In the genomic region with DNA sequence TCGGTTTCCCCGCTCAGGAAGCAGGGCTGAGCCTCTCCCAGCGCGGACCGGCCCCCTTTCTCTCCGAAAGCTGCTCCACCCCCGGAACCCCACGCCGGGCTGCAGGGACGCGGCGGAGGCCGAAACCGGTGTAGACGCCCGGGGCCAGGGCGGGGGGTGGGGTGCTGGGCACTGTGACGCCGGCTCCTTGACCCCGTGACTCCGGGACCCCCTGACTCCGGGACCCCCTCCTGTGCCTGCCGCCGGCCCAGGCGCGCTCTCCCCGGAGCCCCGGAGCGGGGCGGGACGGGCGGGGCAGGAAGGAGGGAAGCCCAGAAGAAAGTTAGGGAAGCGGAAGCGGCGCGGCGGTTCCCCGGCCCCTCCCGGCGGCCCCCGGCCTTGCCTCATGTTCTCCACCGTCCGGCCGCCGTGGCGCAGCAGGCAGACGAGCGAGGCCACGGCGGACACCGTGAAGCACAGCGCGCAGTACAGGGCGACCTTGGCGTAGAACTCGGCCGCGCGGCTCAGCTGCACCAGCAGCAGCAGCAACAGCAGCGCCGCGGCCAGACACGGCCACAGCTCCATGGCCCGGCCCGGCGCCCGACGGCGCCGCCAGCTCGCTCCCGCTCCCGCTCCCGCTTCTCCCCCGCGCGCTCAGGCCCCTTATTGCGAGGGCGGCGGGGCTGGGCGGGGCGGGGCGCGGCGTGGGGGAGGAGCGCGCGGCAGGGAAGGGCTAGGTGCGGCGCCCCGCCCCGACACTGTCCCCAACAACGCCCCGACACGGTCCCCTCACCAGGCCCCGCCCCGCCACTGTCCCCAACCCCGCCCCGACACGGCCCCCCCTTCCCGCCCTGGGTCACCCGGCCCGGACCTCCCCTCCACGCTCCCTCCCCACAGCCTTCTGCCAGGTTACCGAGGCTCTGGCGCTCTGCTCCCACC, we compare ENCODE assay signal across 8 cellular contexts. TPM values are rescaled to one million over a fixed set of nuclear protein-coding genes. Genes with fewer than 3 reads are reported as not detected.
DNase-seq lines count a peak whose midpoint lies in the region; ATAC-seq, FAIRE-seq and TF ChIP-seq lines count a peak whose summit lies in the region.

A gene (minus strand): TSS at position 664 of the 918 bp plus-strand sequence. CDS start 100 bp downstream, at position 564.

- no peaks in the 10 kb centered on the region for H3K9me3 ChIP-seq in WERI-Rb-1 (ENCODE audit: severe bottlenecking)

- H3K36me3 ChIP-seq in WERI-Rb-1 (peaks cover 3% of the 10 kb centered on the region), bronchial epithelial cell (ENCODE audit: control insufficient read depth, insufficient read depth, low read length) (peaks cover 4% of the 10 kb centered on the region), kidney epithelial cell (ENCODE audit: control insufficient read depth, insufficient read depth, low read length) (peaks cover 1% of the 10 kb centered on the region)

- H3K27ac ChIP-seq in WERI-Rb-1 = peak within 1 kb of the TSS; percentile 92

- DNase-seq in D721Med (ENCODE audit: insufficient read length, low spot score) (peak; percentile 99), NCI-H1105 (lab: John Stamatoyannopoulos, UW) (peak; percentile 38), WERI-Rb-1 (peak; percentile 89), bronchial epithelial cell (ENCODE audit: low read depth) (no peak), kidney epithelial cell (ENCODE audit: low read depth) (no peak), NCI-H187 treated with DMSO at 0.1 percent for 48 hours (lab: John Stamatoyannopoulos, UW) (no peak)
- DNase-seq in stimulated activated CD4-positive, alpha-beta T cell treated with anti-CD3 and anti-CD28 coated beads, Interleukin-2, amount 100 ng/mL, for 48 hours = peak; percentile 62 to 73

- TF ChIP-seq CTCF in D721Med (IDR thresholded peaks at IDR 0.05; ENCODE audit: insufficient read depth, missing control alignments) (no peak), WERI-Rb-1 (IDR thresholded peaks at IDR 0.05; ENCODE audit: low read depth, low read length) (no peak), bronchial epithelial cell (IDR thresholded peaks at IDR 0.05; ENCODE audit: insufficient read depth, low read length, severe bottlenecking) (no peak), kidney epithelial cell (IDR thresholded peaks at IDR 0.05; ENCODE audit: insufficient read depth, low read length, poor library complexity, severe bottlenecking) (no peak)

- H3K4me3 ChIP-seq in WERI-Rb-1 (ENCODE audit: low read depth, low read length) (peak within 1 kb of the TSS; percentile 77), bronchial epithelial cell (ENCODE audit: low read depth, low read length) (peak within 1 kb of the TSS; percentile 81), kidney epithelial cell (ENCODE audit: low read depth, low read length) (peak within 1 kb of the TSS; percentile 59)

- FAIRE-seq in D721Med (lab: Jason Lieb, UNC) = no peak
- no peak for FAIRE-seq in bronchial epithelial cell (lab: Jason Lieb, UNC)

- H3K27me3 ChIP-seq in WERI-Rb-1 (ENCODE audit: insufficient read depth, low read depth, severe bottlenecking) = no peaks in the 10 kb centered on the region
- H3K27me3 ChIP-seq in bronchial epithelial cell (ENCODE audit: control insufficient read depth, insufficient read depth, low read length) = no peaks in the 10 kb centered on the region
- no peaks in the 10 kb centered on the region for H3K27me3 ChIP-seq in kidney epithelial cell (ENCODE audit: control insufficient read depth, insufficient read depth, low read length)

- ATAC-seq in GM21723 (IDR thresholded peaks at IDR 0.05; ENCODE audit: unreplicated experiment) = peak; percentile 65

RNA-seq across cellular contexts. Expression of the gene that starts here (rescaled TPM):
- total RNA-seq in bronchial epithelial cell (41.9 and 52.0 TPM in 2 replicates), kidney epithelial cell (72.9 and 81.2 TPM in 2 replicates)

Comparison
In these comparisons a context has a peak if more than half of its experiments do, and no peak if none do; other contexts are left out.
1. DNase-seq: peak in D721Med (single experiment), NCI-H1105 (single experiment), WERI-Rb-1 (single experiment) and stimulated activated CD4-positive, alpha-beta T cell treated with anti-CD3 and anti-CD28 coated beads, Interleukin-2, amount 100 ng/mL, for 48 hours (2 of 2); none in bronchial epithelial cell (single experiment), kidney epithelial cell (single experiment) and NCI-H187 treated with DMSO at 0.1 percent for 48 hours (single experiment).
2. Peak in every context shown above with its lines, with median percentiles within 50 percentile points of each other: H3K4me3 ChIP-seq.